Comparison of ENCODE assay signal across 10 cellular contexts in genomic region chr6:5672581-5673011, GRCh38.
DNase-seq lines count a peak whose midpoint lies in the region; ATAC-seq and TF ChIP-seq lines count a peak whose summit lies in the region.
"Had no signal": no experiment of that assay in that cellular context is flagged by ENCODE, and none has a peak within 500 bp of the region (broad histone marks: within the 10 kb centered on the region; RNA-seq: fewer than 3 reads in every experiment).

No MANE protein-coding gene starts in this region.

- no peaks in the 10 kb centered on the region for H3K27me3 ChIP-seq in NT2/D1 (ENCODE audit: insufficient read depth, insufficient read length)
- H3K27me3 ChIP-seq in rectal smooth muscle tissue (ENCODE audit: control insufficient read depth, insufficient read depth, low read length): no peaks in the 10 kb centered on the region

- H3K4me3 ChIP-seq in NT2/D1 (ENCODE audit: insufficient read length, low read depth) (no peak overlapping the region), fibroblast of mammary gland (ENCODE audit: control insufficient read depth, low read depth, low read length) (no peak overlapping the region), rectal smooth muscle tissue (ENCODE audit: low read length) (no peak overlapping the region)

- peak; percentile 79 for DNase-seq in ELF-1 (ENCODE audit: low read depth, low spot score)
- peak; percentile 36 for DNase-seq in NT2/D1 (ENCODE audit: low read depth, low spot score)
- peak; percentile 93 for DNase-seq in fibroblast of mammary gland (ENCODE audit: low read depth)
- no peak for DNase-seq in NCI-H510A (lab: John Stamatoyannopoulos, UW)
- DNase-seq: stimulated activated CD4-positive, alpha-beta T cell treated with anti-CD3 and anti-CD28 coated beads, Interleukin-15, amount 100 ng/mL, for 24 hours had no signal

- H3K9ac ChIP-seq in NT2/D1 (ENCODE audit: insufficient read length, low read depth): no peak overlapping the region
- no peak overlapping the region for H3K9ac ChIP-seq in rectal smooth muscle tissue (ENCODE audit: low read length)

- no peak for TF ChIP-seq CTCF in fibroblast of mammary gland (conservative IDR thresholded peaks at IDR 0.05; ENCODE audit: control insufficient read depth, insufficient read depth, low read depth, low read length)

- H3K27ac ChIP-seq in rectal smooth muscle tissue (ENCODE audit: low read depth, low read length): peak overlapping the region; percentile 25
- H3K27ac ChIP-seq: VCaP had no signal

- H3K9me3 ChIP-seq in NT2/D1 (ENCODE audit: insufficient read depth, low read length): no peaks in the 10 kb centered on the region

- H3K36me3 ChIP-seq in NT2/D1 (ENCODE audit: insufficient read depth, insufficient read length, low read length) (no peaks in the 10 kb centered on the region), rectal smooth muscle tissue (ENCODE audit: control insufficient read depth, insufficient read depth, low read length) (no peaks in the 10 kb centered on the region)

- ATAC-seq in HG03108 (IDR thresholded peaks at IDR 0.05; ENCODE audit: unreplicated experiment): no peak
- no peak for ATAC-seq in GM21528 (IDR thresholded peaks at IDR 0.05; ENCODE audit: low FRiP score, unreplicated experiment)
- ATAC-seq in GM21619 (IDR thresholded peaks at IDR 0.05; ENCODE audit: unreplicated experiment): no peak

- H3K4me1 ChIP-seq in NT2/D1 (ENCODE audit: insufficient read depth, insufficient read length) (peaks cover 3% of the 10 kb centered on the region), rectal smooth muscle tissue (ENCODE audit: control insufficient read depth, insufficient read depth, low read length) (peaks cover 4% of the 10 kb centered on the region)
